Comparison of ENCODE assay signal across 1 cellular context in genomic region chr2:240917009-240917683, GRCh38.
TF ChIP-seq lines count a peak whose summit lies in the region.

No MANE protein-coding gene starts in this region.

TF ChIP-seq in H1, 55 proteins besides CTCF, POLR2A, EP300 and RAD21:
- no peak for TF ChIP-seq BRCA1 (IDR thresholded peaks at IDR 0.05; ENCODE audit: low read depth, low read length)
- TF ChIP-seq E2F6 (IDR thresholded peaks at IDR 0.05): no peak; the same call in 1 of the 2 replicates
- no peak for TF ChIP-seq GABPA (IDR thresholded peaks at IDR 0.05; ENCODE audit: borderline replicate concordance, insufficient read depth, low read length)
- no peak for TF ChIP-seq CHD1 (IDR thresholded peaks at IDR 0.05; ENCODE audit: low read depth, low read length)
- TF ChIP-seq JUN (IDR thresholded peaks at IDR 0.05; ENCODE audit: low read depth, low read length): no peak
- TF ChIP-seq ATF2 (IDR thresholded peaks at IDR 0.05; ENCODE audit: low read length): no peak
- TF ChIP-seq KDM5A (IDR thresholded peaks at IDR 0.05; ENCODE audit: low read length): no peak
- no peak for TF ChIP-seq JUND (IDR thresholded peaks at IDR 0.05; ENCODE audit: low read length)
- no peak for TF ChIP-seq POLR2AphosphoS5 (IDR thresholded peaks at IDR 0.05; ENCODE audit: low read depth, low read length)
- TF ChIP-seq TAF7 (optimal IDR thresholded peaks at IDR 0.05; ENCODE audit: borderline replicate concordance, low read depth, low read length): no peak
- TF ChIP-seq RBBP5 (IDR thresholded peaks at IDR 0.05; ENCODE audit: borderline replicate concordance, low read depth, low read length): no peak
- TF ChIP-seq SIRT6 (IDR thresholded peaks at IDR 0.05; ENCODE audit: low read length): no peak
- no peak for TF ChIP-seq NRF1 (IDR thresholded peaks at IDR 0.05; ENCODE audit: low read depth, low read length)
- no peak for TF ChIP-seq EZH2 (IDR thresholded peaks at IDR 0.05; ENCODE audit: low read depth, low read length, severe bottlenecking)
- no peak for TF ChIP-seq RFX5 (IDR thresholded peaks at IDR 0.05; ENCODE audit: borderline replicate concordance, low read depth, low read length)
- no peak for TF ChIP-seq HDAC2 (IDR thresholded peaks at IDR 0.05; ENCODE audit: borderline replicate concordance in 1 of 2, low read depth in 2 of 2, low read length in 2 of 2)
TF ChIP-seq in H1: peak in this region for 0.
